ENCODE assay signal across 9 cellular contexts in the genomic region with DNA sequence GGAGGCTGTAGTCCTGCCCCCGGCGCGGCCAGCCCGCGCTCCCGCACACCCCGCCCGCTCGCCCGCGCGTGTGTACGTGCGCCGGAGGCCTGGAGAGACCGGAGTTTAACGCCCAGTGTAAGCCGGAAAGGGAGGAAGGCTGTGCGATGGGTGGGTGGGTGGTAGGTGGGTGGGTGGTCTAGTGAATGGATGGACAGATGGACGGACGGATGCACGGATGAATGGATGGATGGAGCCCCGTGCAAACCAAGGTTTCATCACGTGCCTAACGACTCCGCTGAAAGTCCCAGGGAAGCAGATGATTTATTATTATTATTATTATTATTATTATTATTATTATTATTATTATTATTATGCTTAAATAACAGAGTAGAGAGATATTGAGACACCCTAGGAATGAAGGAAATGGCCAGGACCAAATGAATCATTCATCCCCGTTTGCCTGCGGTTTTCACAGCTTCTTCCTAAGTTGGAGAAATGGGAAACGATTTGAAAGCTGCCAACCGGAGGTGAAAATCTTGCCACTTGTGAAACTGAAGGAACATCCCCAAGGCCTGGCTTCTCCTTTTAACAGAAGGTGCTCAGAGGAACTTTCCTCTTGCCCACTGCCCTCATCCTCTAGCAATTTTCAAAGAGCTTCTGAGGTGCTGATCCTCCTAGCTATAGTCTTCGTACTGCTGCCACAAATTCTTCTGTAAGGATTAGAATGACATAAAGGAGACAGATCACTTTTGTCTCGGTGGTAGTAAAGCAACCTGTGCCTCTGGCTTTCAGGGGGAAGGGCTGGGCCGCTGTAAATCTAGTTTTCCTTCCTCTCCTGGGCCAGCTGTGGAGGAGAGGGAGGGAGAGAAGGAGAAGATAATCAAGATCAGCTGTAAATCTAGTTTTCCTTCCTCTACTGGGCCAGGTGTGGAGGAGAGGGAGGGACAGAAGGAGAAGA. TPM values are rescaled to one million over a fixed set of nuclear protein-coding genes. Genes with fewer than 3 reads are reported as not detected.
DNase-seq lines count a peak whose midpoint lies in the region; ATAC-seq and TF ChIP-seq lines count a peak whose summit lies in the region.
"Had no signal": no experiment of that assay in that cellular context is flagged by ENCODE, and none has a peak within 500 bp of the region (broad histone marks: within the 10 kb centered on the region; RNA-seq: fewer than 3 reads in every experiment).

No MANE protein-coding gene starts in this region.

- H3K27me3 ChIP-seq in kidney epithelial cell (ENCODE audit: control insufficient read depth, insufficient read depth, low read length): no peaks in the 10 kb centered on the region

- H3K36me3 Mint-ChIP-seq in activated naive CD4-positive, alpha-beta T cell treated with anti-CD3 and anti-CD28 coated beads, Interleukin-2, amount 50 U/mL, for 24 hours: no peaks in the 10 kb centered on the region
- H3K36me3 Mint-ChIP-seq in type B pancreatic cell: no peaks in the 10 kb centered on the region

- DNase-seq in activated naive CD4-positive, alpha-beta T cell treated with anti-CD3 and anti-CD28 coated beads, Interleukin-2, amount 50 U/mL, for 16 hours: no peak
- DNase-seq in kidney epithelial cell (ENCODE audit: low read depth) (no peak), type B pancreatic cell (ENCODE audit: extremely low spot score, unreplicated experiment) (no peak), NCI-H187 treated with DMSO at 0.1 percent for 48 hours (lab: John Stamatoyannopoulos, UW) (no peak)
- DNase-seq: DMS 273 treated with DMSO at 0.1 percent for 48 hours had no signal

- TF ChIP-seq CTCF in kidney epithelial cell (IDR thresholded peaks at IDR 0.05; ENCODE audit: insufficient read depth, low read length, poor library complexity, severe bottlenecking): no peak
- TF ChIP-seq CTCF in type B pancreatic cell (conservative IDR thresholded peaks at IDR 0.05): no peak

- H3K27ac ChIP-seq in angular gyrus (ENCODE audit: low read depth, low read length): peak overlapping the region; percentile 48

- H3K27me3 Mint-ChIP-seq in activated naive CD4-positive, alpha-beta T cell treated with anti-CD3 and anti-CD28 coated beads, Interleukin-2, amount 50 U/mL, for 24 hours: peaks cover 27% of the 10 kb centered on the region
- peaks cover 55% of the 10 kb centered on the region for H3K27me3 Mint-ChIP-seq in type B pancreatic cell

- H3K9me3 Mint-ChIP-seq in activated naive CD4-positive, alpha-beta T cell treated with anti-CD3 and anti-CD28 coated beads, Interleukin-2, amount 50 U/mL, for 24 hours: no peaks in the 10 kb centered on the region
- no peaks in the 10 kb centered on the region for H3K9me3 Mint-ChIP-seq in type B pancreatic cell

- H3K4me3 ChIP-seq in kidney epithelial cell (ENCODE audit: low read depth, low read length): peak overlapping the region; percentile 56

- ATAC-seq in HG02852 (IDR thresholded peaks at IDR 0.05; ENCODE audit: unreplicated experiment) (no peak), GM18907 (IDR thresholded peaks at IDR 0.05; ENCODE audit: unreplicated experiment) (no peak)

- no peaks in the 10 kb centered on the region for H3K36me3 ChIP-seq in kidney epithelial cell (ENCODE audit: control insufficient read depth, insufficient read depth, low read length)

- H3K27ac Mint-ChIP-seq in activated naive CD4-positive, alpha-beta T cell treated with anti-CD3 and anti-CD28 coated beads, Interleukin-2, amount 50 U/mL, for 24 hours: no peak overlapping the region
- peak overlapping the region; percentile 35 for H3K27ac Mint-ChIP-seq in type B pancreatic cell

- H3K4me1 Mint-ChIP-seq in activated naive CD4-positive, alpha-beta T cell treated with anti-CD3 and anti-CD28 coated beads, Interleukin-2, amount 50 U/mL, for 24 hours: peaks cover 8% of the 10 kb centered on the region
- peaks cover 4% of the 10 kb centered on the region for H3K4me1 Mint-ChIP-seq in type B pancreatic cell (ENCODE audit: unreplicated experiment)

- peak overlapping the region; percentile 42 for H3K4me3 Mint-ChIP-seq in activated naive CD4-positive, alpha-beta T cell treated with anti-CD3 and anti-CD28 coated beads, Interleukin-2, amount 50 U/mL, for 24 hours
- peak overlapping the region; percentile 86 for H3K4me3 Mint-ChIP-seq in type B pancreatic cell

RNA-seq across cellular contexts. Expression of a gene that starts 0.6 kb away (rescaled TPM):
- 0.34 and 1.5 TPM in 2 replicates for total RNA-seq in kidney epithelial cell
- 2.2 and 2.5 TPM in 2 replicates for total RNA-seq in type B pancreatic cell (ENCODE audit: low replicate concordance)
